Comparison of ENCODE assay signal across 28 cellular contexts in genomic region chrX:124440674-124441073, GRCh38.
"Had no signal": no experiment of that assay in that cellular context is flagged by ENCODE, and none has a peak within 500 bp of the region (broad histone marks: within the 10 kb centered on the region; RNA-seq: fewer than 3 reads in every experiment).

No MANE protein-coding gene starts in this region.

- H3K36me3 ChIP-seq: brain microvascular endothelial cell, WERI-Rb-1 had no signal

- H3K4me3 ChIP-seq: coronary artery, dorsolateral prefrontal cortex had no signal

- ATAC-seq: activated CD4-positive, alpha-beta T cell treated with anti-CD3 and anti-CD28 coated beads for 36 hours; activated CD4-positive, CD25-positive, alpha-beta regulatory T cell treated with anti-CD3 and anti-CD28 coated beads, Interleukin-2, amount 50 U/mL, for 24 hours; activated CD8-positive, alpha-beta memory T cell treated with anti-CD3 and anti-CD28 coated beads, Interleukin-2, amount 10 ng/mL, durations not matched to agents 7 days and 5 days; activated CD8-positive, alpha-beta T cell treated with anti-CD3 and anti-CD28 coated beads, Interleukin-2, amount 10 ng/mL, durations not matched to agents 7 days and 5 days; esophagus mucosa; T-helper 17 cell had no signal

- DNase-seq: activated B cell treated with CpG ODN at 0.5 μM for 24 hours; activated CD4-positive, alpha-beta memory T cell treated with anti-CD3 and anti-CD28 coated beads for 36 hours; activated CD4-positive, alpha-beta T cell treated with anti-CD3 and anti-CD28 coated beads for 36 hours; activated CD4-positive, alpha-beta T cell treated with anti-CD3 and anti-CD28 coated beads, Interleukin-2, amount 10 ng/mL, durations not matched to agents 24 days and 14 days; activated CD8-positive, alpha-beta memory T cell treated with anti-CD3 and anti-CD28 coated beads, Interleukin-2, amount 10 ng/mL, durations not matched to agents 7 days and 5 days; activated CD8-positive, alpha-beta memory T cell treated with anti-CD3 and anti-CD28 coated beads, Interleukin-2, amount 50 U/mL, for 4 hours; activated CD8-positive, alpha-beta T cell treated with anti-CD3 and anti-CD28 coated beads, Interleukin-2, amount 10 ng/mL, durations not matched to agents 7 days and 5 days; activated effector memory CD4-positive, alpha-beta T cell treated with Interleukin-2 at 50 U/mL for 16 hours; activated gamma-delta T cell treated with Interleukin-2 at 50 U/mL for 16 hours; activated naive CD4-positive, alpha-beta T cell treated with anti-CD3 and anti-CD28 coated beads, Interleukin-2, amount 50 U/mL, for 16 hours; activated naive CD4-positive, alpha-beta T cell treated with Interleukin-2 at 50 U/mL for 16 hours; activated T-cell treated with anti-CD3 and anti-CD28 coated beads, Interleukin-2, amount 50 U/mL, for 1 hour; activated T-cell treated with anti-CD3 and anti-CD28 coated beads, Interleukin-2, amount 50 U/mL, for 48 hours; amniotic stem cell; anterior cingulate cortex; brain microvascular endothelial cell; dorsolateral prefrontal cortex; effector memory CD4-positive, alpha-beta T cell; endodermal cell; foreskin fibroblast; head of caudate nucleus; T-helper 1 cell; T-helper 17 cell; T1000; WERI-Rb-1 had no signal

- H3K27ac ChIP-seq: brain microvascular endothelial cell, coronary artery, dorsolateral prefrontal cortex, WERI-Rb-1 had no signal

- H3K27me3 ChIP-seq: brain microvascular endothelial cell had no signal
